8 cellular contexts compared by ENCODE assay signal in the genomic region with DNA sequence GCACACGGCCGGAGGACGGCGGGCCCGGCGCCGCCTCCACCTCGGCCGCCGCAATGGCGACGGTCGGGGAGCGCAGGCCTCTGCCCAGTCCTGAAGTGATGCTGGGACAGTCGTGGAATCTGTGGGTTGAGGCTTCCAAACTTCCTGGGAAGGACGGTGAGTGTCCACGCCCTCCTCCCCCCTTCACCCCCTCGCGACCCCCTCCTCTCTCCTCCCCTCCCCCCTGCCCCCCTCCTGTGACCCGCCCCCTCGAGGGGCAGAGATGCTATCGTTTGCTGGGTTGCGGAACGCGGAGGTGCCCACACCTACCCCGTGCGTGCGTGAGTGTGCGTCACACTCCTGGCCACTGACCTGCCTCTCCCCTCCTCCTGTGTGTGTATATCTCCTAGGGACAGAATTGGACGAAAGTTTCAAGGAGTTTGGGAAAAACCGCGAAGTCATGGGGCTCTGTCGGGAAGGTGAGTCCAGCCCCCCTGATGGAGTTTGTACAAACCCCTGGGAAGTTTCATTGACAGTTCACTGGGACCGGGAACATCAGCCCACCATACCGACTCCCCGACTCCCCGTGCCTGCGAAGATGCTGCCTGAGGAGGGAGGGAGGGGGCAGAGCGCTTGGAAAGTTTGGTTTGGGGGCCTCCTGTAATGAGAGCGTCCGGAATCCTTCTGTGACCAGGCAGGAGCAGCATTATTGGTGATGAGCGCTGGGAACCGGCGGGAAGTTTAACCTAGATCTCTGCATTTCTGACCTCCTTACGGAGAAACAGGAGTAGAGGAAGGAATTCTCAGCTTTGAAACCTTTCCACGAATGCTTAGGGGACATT.
A peak's percentile ranks its signal among the peaks of the same experiment; 100 is the strongest.
DNase-seq lines count a peak whose midpoint lies in the region; ATAC-seq and TF ChIP-seq lines count a peak whose summit lies in the region.

No MANE protein-coding gene starts in this region.

- ATAC-seq in HG03378 (IDR thresholded peaks at IDR 0.05; ENCODE audit: unreplicated experiment): peak; percentile 24

- peak; percentile 9; the same call in 1 of the 2 replicates for TF ChIP-seq CTCF in VCaP (conservative IDR thresholded peaks at IDR 0.05)

- DNase-seq in NCI-H1092 treated with DMSO at 0.1 percent for 48 hours (lab: John Stamatoyannopoulos, UW): peak; percentile 8
- DNase-seq in NCI-H1092 (lab: John Stamatoyannopoulos, UW): no peak
- peak in 21 of 61 donors; percentile 3 to 74 (median 42) for DNase-seq in caudate nucleus (lab: John Stamatoyannopoulos, UW)
- peak; percentile 83 for DNase-seq in left kidney (ENCODE audit: low read depth, low spot score)
- DNase-seq in stimulated activated CD4-positive, alpha-beta T cell treated with anti-CD3 and anti-CD28 coated beads, Interleukin-2, amount 100 ng/mL, for 4 hours (ENCODE audit: low read depth): peak; percentile 46
- DNase-seq in NCI-H69 (lab: John Stamatoyannopoulos, UW): no peak

- H3K27ac ChIP-seq in VCaP: peak overlapping the region; percentile 95
- peak overlapping the region; percentile 54 for H3K27ac ChIP-seq in caudate nucleus (ENCODE audit: low read depth, low read length)

Comparison
In these comparisons a context has a peak if more than half of its experiments do, and no peak if none do; other contexts are left out.
1. DNase-seq: peak in NCI-H1092 treated with DMSO at 0.1 percent for 48 hours (single experiment), left kidney (single experiment) and stimulated activated CD4-positive, alpha-beta T cell treated with anti-CD3 and anti-CD28 coated beads, Interleukin-2, amount 100 ng/mL, for 4 hours (single experiment); none in NCI-H1092 (single experiment) and NCI-H69 (single experiment).